In the genomic region with DNA sequence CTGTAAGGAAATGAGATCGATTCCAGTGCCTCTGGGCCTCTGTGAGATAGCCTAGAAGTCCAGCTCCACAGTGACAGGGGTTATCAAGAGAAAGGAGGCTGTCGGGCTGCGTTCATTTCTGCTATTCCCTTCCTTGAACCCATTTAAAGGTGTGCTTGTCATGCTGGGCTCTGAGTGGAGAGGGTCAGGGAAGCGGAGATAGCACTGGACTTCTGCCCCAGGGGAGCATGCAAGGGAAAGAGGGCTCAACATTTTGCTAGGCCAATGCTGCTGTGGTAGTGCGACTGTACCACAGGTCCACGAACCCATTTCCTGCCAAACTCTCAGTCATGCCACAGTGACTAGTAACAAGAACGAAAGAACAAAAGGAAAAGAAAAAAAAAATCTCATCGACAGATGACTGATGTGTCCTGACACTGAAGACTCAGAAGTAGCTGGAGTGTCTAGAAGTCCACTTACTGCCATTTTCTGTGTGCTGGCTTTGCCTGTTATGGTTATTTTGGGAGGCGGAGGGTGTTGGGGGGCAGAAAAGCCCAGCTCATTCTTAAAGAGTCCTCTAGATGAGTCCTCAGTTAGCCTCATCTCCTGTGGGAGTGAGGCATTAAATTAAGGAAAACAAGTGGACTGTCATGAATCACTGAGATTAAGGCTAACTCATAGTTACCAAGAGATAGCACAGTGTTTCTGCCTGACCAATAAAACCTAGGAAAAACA, we compare ENCODE assay signal across 9 cellular contexts. TPM values are rescaled to one million over a fixed set of nuclear protein-coding genes. Genes with fewer than 3 reads are reported as not detected.
A peak's percentile ranks its signal among the peaks of the same experiment; 100 is the strongest.
DNase-seq lines count a peak whose midpoint lies in the region; ATAC-seq, FAIRE-seq and TF ChIP-seq lines count a peak whose summit lies in the region.
"Had no signal": no experiment of that assay in that cellular context is flagged by ENCODE, and none has a peak within 500 bp of the region (broad histone marks: within the 10 kb centered on the region; RNA-seq: fewer than 3 reads in every experiment).

No MANE protein-coding gene starts in this region.

- no peaks in the 10 kb centered on the region for H3K27me3 Mint-ChIP-seq in activated CD4-positive, alpha-beta memory T cell treated with anti-CD3 and anti-CD28 coated beads, Interleukin-2, amount 10 ng/mL, durations not matched to agents 7 days and 5 days
- no peaks in the 10 kb centered on the region for H3K27me3 Mint-ChIP-seq in stimulated activated naive CD8-positive, alpha-beta T cell treated with anti-CD3 and anti-CD28 coated beads, Interleukin-15, Interleukin-2, amounts not matched to agents 100 ng/mL and 50 ng/mL, for 24 hours

- peaks cover 66% of the 10 kb centered on the region for H3K36me3 Mint-ChIP-seq in activated CD4-positive, alpha-beta memory T cell treated with anti-CD3 and anti-CD28 coated beads, Interleukin-2, amount 10 ng/mL, durations not matched to agents 7 days and 5 days (ENCODE audit: low read depth)
- H3K36me3 Mint-ChIP-seq in stimulated activated naive CD8-positive, alpha-beta T cell treated with anti-CD3 and anti-CD28 coated beads, Interleukin-15, Interleukin-2, amounts not matched to agents 100 ng/mL and 50 ng/mL, for 24 hours (ENCODE audit: low read depth) = peaks cover 54% of the 10 kb centered on the region

- WGBS in gastroesophageal sphincter (ENCODE audit: low coverage in 1 of 2), 2 donors = 63 to 68% methylated on average over 4 to 9 of the region's 9 CpGs

- CTCF ChIA-PET in activated CD4-positive, alpha-beta memory T cell treated with anti-CD3 and anti-CD28 coated beads, Interleukin-2, amount 10 ng/mL, durations not matched to agents 7 days and 5 days (lab: Charles Lee) = interaction anchor here (1.3 to 3.2 kb wide), 4 partner anchors 8 to 188 kb away, joined by 4 to 18 read pairs (median 10); a partner anchor contains a TSS

- TF ChIP-seq CTCF in gastroesophageal sphincter (IDR thresholded peaks at IDR 0.05) = no peak

- ATAC-seq in HG02852 (IDR thresholded peaks at IDR 0.05; ENCODE audit: unreplicated experiment) (peak; percentile 79), gastroesophageal sphincter (no peak)
- ATAC-seq: HCT116 had no signal

- no peaks in the 10 kb centered on the region for H3K27me3 ChIP-seq in gastroesophageal sphincter

- no peak for TF ChIP-seq EP300 in gastroesophageal sphincter (IDR thresholded peaks at IDR 0.05)

- peaks cover 0 to 41% (median 6%) of the 10 kb centered on the region in 3 donors for H3K4me1 ChIP-seq in gastroesophageal sphincter

- peak overlapping the region; percentile 55 for H3K4me3 Mint-ChIP-seq in activated CD4-positive, alpha-beta memory T cell treated with anti-CD3 and anti-CD28 coated beads, Interleukin-2, amount 10 ng/mL, durations not matched to agents 7 days and 5 days
- H3K4me3 Mint-ChIP-seq in stimulated activated naive CD8-positive, alpha-beta T cell treated with anti-CD3 and anti-CD28 coated beads, Interleukin-15, Interleukin-2, amounts not matched to agents 100 ng/mL and 50 ng/mL, for 24 hours = peak overlapping the region; percentile 33

- H3K27ac Mint-ChIP-seq in activated CD4-positive, alpha-beta memory T cell treated with anti-CD3 and anti-CD28 coated beads, Interleukin-2, amount 10 ng/mL, durations not matched to agents 7 days and 5 days = peak overlapping the region; percentile 92
- peak overlapping the region; percentile 86 for H3K27ac Mint-ChIP-seq in stimulated activated naive CD8-positive, alpha-beta T cell treated with anti-CD3 and anti-CD28 coated beads, Interleukin-15, Interleukin-2, amounts not matched to agents 100 ng/mL and 50 ng/mL, for 24 hours

- peak; percentile 80 for FAIRE-seq in GM18507 (lab: Jason Lieb, UNC)

- H3K4me3 ChIP-seq in gastroesophageal sphincter = no peak overlapping the region

- POLR2A ChIA-PET in activated CD4-positive, alpha-beta memory T cell treated with anti-CD3 and anti-CD28 coated beads, Interleukin-2, amount 10 ng/mL, durations not matched to agents 7 days and 5 days (lab: Charles Lee) = interaction anchor here (0.8 to 7.7 kb wide), 14 partner anchors 8 to 488 kb away, joined by 3 to 138 read pairs (median 6); a partner anchor contains a TSS

- DNase-seq in GM18507 (ENCODE audit: extremely low spot score, insufficient read length, low read depth) = no peak
- peak; percentile 77 for DNase-seq in activated CD4-positive, alpha-beta memory T cell treated with anti-CD3 and anti-CD28 coated beads, Interleukin-2, amount 10 ng/mL, durations not matched to agents 7 days and 5 days
- no peak for DNase-seq in T-helper 9 cell
- DNase-seq in retina = no peak
- no peak for DNase-seq in superior temporal gyrus (ENCODE audit: extremely low spot score)

- no peaks in the 10 kb centered on the region for H3K9me3 ChIP-seq in gastroesophageal sphincter

- no peak for TF ChIP-seq POLR2A in gastroesophageal sphincter (IDR thresholded peaks at IDR 0.05)

- H3K9me3 Mint-ChIP-seq in activated CD4-positive, alpha-beta memory T cell treated with anti-CD3 and anti-CD28 coated beads, Interleukin-2, amount 10 ng/mL, durations not matched to agents 7 days and 5 days = peaks cover 2% of the 10 kb centered on the region
- peaks cover 7% of the 10 kb centered on the region for H3K9me3 Mint-ChIP-seq in stimulated activated naive CD8-positive, alpha-beta T cell treated with anti-CD3 and anti-CD28 coated beads, Interleukin-15, Interleukin-2, amounts not matched to agents 100 ng/mL and 50 ng/mL, for 24 hours

- H3K4me1 Mint-ChIP-seq in activated CD4-positive, alpha-beta memory T cell treated with anti-CD3 and anti-CD28 coated beads, Interleukin-2, amount 10 ng/mL, durations not matched to agents 7 days and 5 days = peaks cover 80% of the 10 kb centered on the region
- peaks cover 66% of the 10 kb centered on the region for H3K4me1 Mint-ChIP-seq in stimulated activated naive CD8-positive, alpha-beta T cell treated with anti-CD3 and anti-CD28 coated beads, Interleukin-15, Interleukin-2, amounts not matched to agents 100 ng/mL and 50 ng/mL, for 24 hours (ENCODE audit: low read depth)

- H3K27ac ChIP-seq in gastroesophageal sphincter = peak overlapping the region in 3 of 4 donors; percentile 25 to 80 (median 56)

- H3K36me3 ChIP-seq in gastroesophageal sphincter = no peaks in the 10 kb centered on the region

RNA-seq across cellular contexts. Expression of a gene that starts 8.1 kb away (rescaled TPM):
- 10 to 100 TPM; 60.1 to 64.8 TPM for total RNA-seq in activated CD4-positive, alpha-beta memory T cell treated with anti-CD3 and anti-CD28 coated beads, Interleukin-2, amount 10 ng/mL, durations not matched to agents 7 days and 5 days
- 10 to 100 TPM; 13.1 to 42.7 (median 26.7) TPM for total RNA-seq in gastroesophageal sphincter
